21 cellular contexts compared by ENCODE assay signal in the genomic region with DNA sequence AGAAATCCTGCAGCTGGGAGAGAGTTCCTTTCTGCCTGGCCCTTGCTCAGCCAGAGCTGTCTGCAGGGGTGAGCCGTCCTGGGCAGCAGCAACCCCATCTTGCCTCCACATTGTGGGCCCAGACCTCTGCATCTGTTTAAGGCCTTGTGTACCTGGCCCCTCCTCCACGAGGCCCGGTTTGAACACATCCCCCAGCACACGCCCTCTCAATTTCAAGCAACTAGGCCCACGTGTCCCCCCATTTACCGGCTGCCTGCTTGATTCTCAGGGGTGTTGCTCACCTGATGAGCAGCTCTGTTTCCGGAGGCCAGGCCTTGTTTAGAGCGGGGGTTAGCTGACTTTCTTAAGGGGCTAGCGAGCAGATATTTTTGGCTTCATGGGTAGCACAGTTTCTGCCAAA.
"Had no signal": no experiment of that assay in that cellular context is flagged by ENCODE, and none has a peak within 500 bp of the region (broad histone marks: within the 10 kb centered on the region; RNA-seq: fewer than 3 reads in every experiment).

No MANE protein-coding gene starts in this region.

- H3K4me1 ChIP-seq: esophagus muscularis mucosa, gastrocnemius medialis, heart right ventricle, lower lobe of right lung had no signal

- DNase-seq: dermis blood vessel endothelial cell; effector CD4-positive, alpha-beta T cell; effector memory CD4-positive, alpha-beta T cell; foreskin melanocyte; gastrocnemius medialis; glutamatergic neuron; heart right ventricle; hippocampal formation; left cardiac atrium; left lung; left ventricle myocardium superior; lower lobe of right lung; mesenchymal stem cell; midbrain had no signal

- H3K9me3 ChIP-seq: esophagus muscularis mucosa, gastrocnemius medialis, heart right ventricle, left lung, lower lobe of right lung had no signal

- H3K27ac ChIP-seq: coronary artery, dorsolateral prefrontal cortex, esophagus muscularis mucosa, gastrocnemius medialis, heart right ventricle, left lung, lower lobe of right lung had no signal

- FAIRE-seq: colon, endothelial cell of umbilical vein, islet of Langerhans, keratinocyte had no signal

- ATAC-seq: gastrocnemius medialis, heart right ventricle, left cardiac atrium, left lung, left ventricle myocardium superior, lower lobe of right lung had no signal

- H3K27me3 ChIP-seq: dorsolateral prefrontal cortex, esophagus muscularis mucosa, gastrocnemius medialis, left lung had no signal

- H3K4me3 ChIP-seq: coronary artery, dorsolateral prefrontal cortex, esophagus muscularis mucosa, gastrocnemius medialis, heart right ventricle, left lung, lower lobe of right lung had no signal

- H3K36me3 ChIP-seq: esophagus muscularis mucosa, gastrocnemius medialis, heart right ventricle, left lung, lower lobe of right lung had no signal
